ENCODE assay signal across 20 cellular contexts in the genomic region with DNA sequence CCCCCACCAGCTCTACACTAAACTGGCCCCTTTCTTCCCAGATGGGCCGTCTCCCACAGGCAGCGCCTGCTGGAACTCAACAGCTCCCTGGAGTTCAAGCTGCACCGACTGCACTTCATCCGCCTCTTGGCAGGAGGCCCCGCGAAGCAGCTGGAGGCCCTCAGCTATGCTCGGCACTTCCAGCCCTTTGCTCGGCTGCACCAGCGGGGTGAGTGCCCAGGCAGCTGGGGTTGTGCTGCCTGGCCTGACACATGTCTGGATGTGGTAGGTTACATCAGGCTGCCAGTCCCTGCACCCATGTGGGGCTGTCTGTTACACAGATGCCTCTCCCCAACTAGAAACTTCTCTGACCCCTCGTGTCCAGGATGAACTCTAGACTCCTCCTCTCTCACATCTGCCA. TPM values are rescaled to one million over a fixed set of nuclear protein-coding genes. Genes with fewer than 3 reads are reported as not detected.
DNase-seq lines count a peak whose midpoint lies in the region; ATAC-seq and TF ChIP-seq lines count a peak whose summit lies in the region.
"Had no signal": no experiment of that assay in that cellular context is flagged by ENCODE, and none has a peak within 500 bp of the region (broad histone marks: within the 10 kb centered on the region; RNA-seq: fewer than 3 reads in every experiment).

No MANE protein-coding gene starts in this region.

- H3K27ac Mint-ChIP-seq in activated T-cell treated with anti-CD3 and anti-CD28 coated beads, Interleukin-2, amount 50 U/mL, for 24 hours: peak overlapping the region; percentile 60
- H3K27ac Mint-ChIP-seq: activated CD4-positive, alpha-beta T cell treated with anti-CD3 and anti-CD28 coated beads, Interleukin-2, amount 10 ng/mL, durations not matched to agents 7 days and 5 days; activated T-cell treated with anti-CD3 and anti-CD28 coated beads, Interleukin-2, amount 50 U/mL, for 72 hours; nephron progenitor cell had no signal

- no peak for DNase-seq in activated T-cell treated with anti-CD3 and anti-CD28 coated beads, Interleukin-2, amount 50 U/mL, for 24 hours
- no peak for DNase-seq in activated T-cell treated with anti-CD3 and anti-CD28 coated beads, Interleukin-2, amount 50 U/mL, for 4 hours
- DNase-seq in colonic mucosa (peak; percentile 39), left lobe of liver (ENCODE audit: low spot score) (no peak), testis (peak; percentile 60), OCI-M1 (lab: John Stamatoyannopoulos, UW) (no peak)
- no peak for DNase-seq in activated naive CD4-positive, alpha-beta T cell treated with Interleukin-2 at 50 U/mL for 16 hours
- DNase-seq: ACHN; activated CD4-positive, alpha-beta T cell treated with anti-CD3 and anti-CD28 coated beads, Interleukin-2, amount 10 ng/mL, durations not matched to agents 7 days and 5 days; activated T-cell treated with anti-CD3 and anti-CD28 coated beads, Interleukin-2, amount 50 U/mL, for 72 hours; GF-D8; left colon; nephron progenitor cell; retina; SHP77 treated with DMSO at 0.1 percent for 48 hours; stimulated activated CD8-positive, alpha-beta memory T cell treated with anti-CD3 and anti-CD28 coated beads, Interleukin-4, amount 100 ng/mL, for 48 hours; T1000 had no signal

- peaks cover 92% of the 10 kb centered on the region for H3K36me3 Mint-ChIP-seq in activated T-cell treated with anti-CD3 and anti-CD28 coated beads, Interleukin-2, amount 50 U/mL, for 24 hours (ENCODE audit: low read depth)
- peaks cover 37% of the 10 kb centered on the region for H3K36me3 Mint-ChIP-seq in activated T-cell treated with anti-CD3 and anti-CD28 coated beads, Interleukin-2, amount 50 U/mL, for 4 hours (ENCODE audit: insufficient read depth)

- H3K9me3 Mint-ChIP-seq in activated T-cell treated with anti-CD3 and anti-CD28 coated beads, Interleukin-2, amount 50 U/mL, for 24 hours: no peaks in the 10 kb centered on the region
- no peaks in the 10 kb centered on the region for H3K9me3 Mint-ChIP-seq in activated T-cell treated with anti-CD3 and anti-CD28 coated beads, Interleukin-2, amount 50 U/mL, for 4 hours
- H3K9me3 Mint-ChIP-seq: activated CD4-positive, alpha-beta T cell treated with anti-CD3 and anti-CD28 coated beads, Interleukin-2, amount 10 ng/mL, durations not matched to agents 7 days and 5 days; activated T-cell treated with anti-CD3 and anti-CD28 coated beads, Interleukin-2, amount 50 U/mL, for 72 hours; nephron progenitor cell had no signal

- ATAC-seq in activated T-cell treated with anti-CD3 and anti-CD28 coated beads, Interleukin-2, amount 50 U/mL, for 4 hours: no peak
- ATAC-seq in left lobe of liver (peak; percentile 10), GM18520 (IDR thresholded peaks at IDR 0.05; ENCODE audit: unreplicated experiment) (no peak)
- ATAC-seq: activated T-cell treated with anti-CD3 and anti-CD28 coated beads, Interleukin-2, amount 50 U/mL, for 72 hours; left colon had no signal

- TF ChIP-seq CTCF in colonic mucosa (IDR thresholded peaks at IDR 0.05) (no peak), testis (IDR thresholded peaks at IDR 0.05) (no peak)

- H3K4me3 ChIP-seq in colonic mucosa (no peak overlapping the region), testis (no peak overlapping the region)
- H3K4me3 ChIP-seq: adrenal gland had no signal

- peaks cover 28% of the 10 kb centered on the region for H3K4me1 Mint-ChIP-seq in activated T-cell treated with anti-CD3 and anti-CD28 coated beads, Interleukin-2, amount 50 U/mL, for 24 hours (ENCODE audit: low read depth)
- H3K4me1 Mint-ChIP-seq in activated T-cell treated with anti-CD3 and anti-CD28 coated beads, Interleukin-2, amount 50 U/mL, for 4 hours (ENCODE audit: low read depth): peaks cover 4% of the 10 kb centered on the region
- H3K4me1 Mint-ChIP-seq: nephron progenitor cell had no signal

- intact Hi-C loops in colonic mucosa (cut with DNase I): no loop called here
- intact Hi-C loops in testis (cut with DNase I; ENCODE audit: low total_unique reads): no loop called here

- TF ChIP-seq POLR2A in testis (IDR thresholded peaks at IDR 0.05): no peak

- no peak overlapping the region for H3K9ac ChIP-seq in colonic mucosa (ENCODE audit: low read depth in 2 of 2, low read length in 2 of 2)

- H3K27me3 ChIP-seq in colonic mucosa (no peaks in the 10 kb centered on the region), testis (no peaks in the 10 kb centered on the region)
- H3K27me3 ChIP-seq: adrenal gland had no signal

- H3K9me3 ChIP-seq in colonic mucosa: no peaks in the 10 kb centered on the region
- no peaks in the 10 kb centered on the region for H3K9me3 ChIP-seq in testis
- H3K9me3 ChIP-seq: adrenal gland had no signal

- no peaks in the 10 kb centered on the region for H3K27me3 Mint-ChIP-seq in activated T-cell treated with anti-CD3 and anti-CD28 coated beads, Interleukin-2, amount 50 U/mL, for 24 hours
- no peaks in the 10 kb centered on the region for H3K27me3 Mint-ChIP-seq in activated T-cell treated with anti-CD3 and anti-CD28 coated beads, Interleukin-2, amount 50 U/mL, for 4 hours (ENCODE audit: low read depth)
- H3K27me3 Mint-ChIP-seq: activated CD4-positive, alpha-beta T cell treated with anti-CD3 and anti-CD28 coated beads, Interleukin-2, amount 10 ng/mL, durations not matched to agents 7 days and 5 days had no signal

- 41 to 73% methylated on average over 8 to 10 of the region's 10 CpGs for WGBS in testis, 2 donors

- H3K36me3 ChIP-seq in colonic mucosa (no peaks in the 10 kb centered on the region), testis (ENCODE audit: low read depth, missing control alignments) (no peaks in the 10 kb centered on the region)

- no peak overlapping the region for H3K27ac ChIP-seq in colonic mucosa
- H3K27ac ChIP-seq in testis: no peak overlapping the region
- H3K27ac ChIP-seq: adrenal gland had no signal

- H3K4me3 Mint-ChIP-seq in activated T-cell treated with anti-CD3 and anti-CD28 coated beads, Interleukin-2, amount 50 U/mL, for 24 hours: no peak overlapping the region
- H3K4me3 Mint-ChIP-seq in activated T-cell treated with anti-CD3 and anti-CD28 coated beads, Interleukin-2, amount 50 U/mL, for 4 hours: no peak overlapping the region
- H3K4me3 Mint-ChIP-seq: activated CD4-positive, alpha-beta T cell treated with anti-CD3 and anti-CD28 coated beads, Interleukin-2, amount 10 ng/mL, durations not matched to agents 7 days and 5 days; activated T-cell treated with anti-CD3 and anti-CD28 coated beads, Interleukin-2, amount 50 U/mL, for 72 hours; nephron progenitor cell had no signal

- H3K4me1 ChIP-seq in colonic mucosa (no peaks in the 10 kb centered on the region), testis (peaks cover 9% of the 10 kb centered on the region)
- H3K4me1 ChIP-seq: adrenal gland had no signal

RNA-seq across cellular contexts. Expression of gene NHP2, which starts 9.8 kb away (rescaled TPM):
- 100 to 1,000 TPM; 373 to 417 (median 409) TPM for total RNA-seq in activated T-cell treated with anti-CD3 and anti-CD28 coated beads, Interleukin-2, amount 50 U/mL, for 4 hours
- total RNA-seq in colonic mucosa (100 to 1,000 TPM in 1 of 2 donors, 10 to 100 TPM in 1; 64.8 to 182 TPM), left lobe of liver (45.6 TPM), testis (100 to 1,000 TPM; 132 to 208 TPM)
- polyA plus RNA-seq in testis (ENCODE audit: insufficient read depth, low read depth, low replicate concordance): 105 TPM

RNA-seq across cellular contexts. Expression of gene RMND5B, which starts 13.1 kb away (rescaled TPM):
- total RNA-seq in activated T-cell treated with anti-CD3 and anti-CD28 coated beads, Interleukin-2, amount 50 U/mL, for 4 hours: 10 to 100 TPM; 34.6 to 41.2 (median 35.8) TPM
- total RNA-seq in colonic mucosa (10 to 100 TPM; 31.9 to 50.1 TPM), left lobe of liver (22.9 TPM), testis (100 to 1,000 TPM in 1 of 2 donors, 10 to 100 TPM in 1; 73.0 to 102 TPM)
- 181 TPM for polyA plus RNA-seq in testis (ENCODE audit: insufficient read depth, low read depth, low replicate concordance)

RNA-seq across cellular contexts. Expression of gene N4BP3, which starts 30.6 kb away (rescaled TPM):
- 1 to 10 TPM; 6.4 to 7.8 (median 7.6) TPM for total RNA-seq in activated T-cell treated with anti-CD3 and anti-CD28 coated beads, Interleukin-2, amount 50 U/mL, for 4 hours
- 1 to 10 TPM; 2.2 to 3.3 TPM for total RNA-seq in colonic mucosa
- total RNA-seq in left lobe of liver: 0.13 TPM
- total RNA-seq in testis: 1 to 10 TPM; 3.2 to 3.6 TPM
- polyA plus RNA-seq in testis (ENCODE audit: insufficient read depth, low read depth, low replicate concordance): 1.4 TPM

RNA-seq across cellular contexts. Expression of gene GMCL2, which starts 43.3 kb away (rescaled TPM):
- not detected for total RNA-seq in activated T-cell treated with anti-CD3 and anti-CD28 coated beads, Interleukin-2, amount 50 U/mL, for 4 hours
- total RNA-seq in colonic mucosa (not detected), left lobe of liver (not detected), testis (10 to 100 TPM in 1 of 2 donors, 1 to 10 TPM in 1; 9.8 to 11.0 TPM)
- polyA plus RNA-seq in testis (ENCODE audit: insufficient read depth, low read depth, low replicate concordance): 53.5 TPM
- total RNA-seq: activated CD4-positive, alpha-beta T cell treated with anti-CD3 and anti-CD28 coated beads, Interleukin-2, amount 10 ng/mL, durations not matched to agents 7 days and 5 days; activated T-cell treated with anti-CD3 and anti-CD28 coated beads, Interleukin-2, amount 50 U/mL, for 72 hours; adrenal gland; cerebellum; left colon had no signal
- polyA plus RNA-seq: adrenal gland had no signal

Comparison
In these comparisons a context has a peak if more than half of its experiments do, and no peak if none do; other contexts are left out.
1. DNase-seq: peak in colonic mucosa (single experiment) and testis (single experiment); none in activated T-cell treated with anti-CD3 and anti-CD28 coated beads, Interleukin-2, amount 50 U/mL, for 24 hours (single experiment), activated T-cell treated with anti-CD3 and anti-CD28 coated beads, Interleukin-2, amount 50 U/mL, for 4 hours (single experiment), left lobe of liver (single experiment), OCI-M1 (single experiment) and activated naive CD4-positive, alpha-beta T cell treated with Interleukin-2 at 50 U/mL for 16 hours (single experiment).